In the genomic region with DNA sequence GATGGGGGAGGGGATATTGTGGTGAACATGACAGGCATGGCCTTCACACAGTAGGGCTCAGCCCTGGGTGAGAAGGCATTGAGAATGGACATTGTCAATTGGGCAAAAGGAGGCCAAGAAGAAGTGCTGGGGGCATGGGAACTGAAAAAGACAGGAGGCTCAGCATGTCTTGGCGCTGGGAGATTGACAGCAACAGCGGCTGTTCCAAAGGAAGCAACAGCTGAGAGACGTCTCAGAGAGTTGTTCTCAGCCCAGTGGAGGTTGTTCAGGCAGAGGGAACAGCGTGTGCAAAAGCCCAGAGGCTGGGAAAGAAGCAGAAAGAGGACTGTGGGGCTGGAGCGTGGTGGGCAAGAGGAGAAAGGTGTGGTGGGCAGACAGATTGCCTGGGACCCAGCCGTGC, we compare ENCODE assay signal across 7 cellular contexts. TPM values are rescaled to one million over a fixed set of nuclear protein-coding genes. Genes with fewer than 3 reads are reported as not detected.
DNase-seq lines count a peak whose midpoint lies in the region; ATAC-seq and TF ChIP-seq lines count a peak whose summit lies in the region.
"Not testable (repeated sequence)": the region's sequence is repeated elsewhere in the genome, so short reads cannot be mapped to it uniquely, and the experiment has no call there.

No MANE protein-coding gene starts in this region.

- CTCF ChIA-PET in CD8-positive, alpha-beta memory T cell (lab: Charles Lee), result interaction anchor here (1.1 to 1.5 kb wide), 12 partner anchors 8 to 102 kb away, joined by 3 to 12 read pairs (median 4); a partner anchor contains a TSS
- CTCF ChIA-PET in T-cell (lab: Charles Lee), result not testable (repeated sequence)
- CTCF ChIA-PET in activated CD4-positive, alpha-beta T cell treated with anti-CD3 and anti-CD28 coated beads, Interleukin-2, amount 10 ng/mL, durations not matched to agents 7 days and 5 days (lab: Charles Lee), result interaction anchor here (0.7 to 1.8 kb wide), 13 partner anchors 7 to 300 kb away, joined by 3 to 7 read pairs (median 4); no protein-coding TSS in a partner anchor

- H3K9me3 Mint-ChIP-seq in CD8-positive, alpha-beta memory T cell; T-cell; activated CD4-positive, alpha-beta T cell treated with anti-CD3 and anti-CD28 coated beads, Interleukin-2, amount 10 ng/mL, durations not matched to agents 7 days and 5 days; activated T-helper 2 cell treated with anti-CD3 and anti-CD28 coated beads, Interferon-gamma antibody, Interleukin-2, Interleukin-4, amounts not matched to agents 10 μg/mL and 5 μg/mL and 100 μg/mL, durations not matched to agents 14 hours and 24 hours and 36 hours; effector memory CD8-positive, alpha-beta T cell; naive B cell: not testable (repeated sequence)

- not testable (repeated sequence) for DNase-seq in CD8-positive, alpha-beta memory T cell; T-cell; activated CD4-positive, alpha-beta T cell treated with anti-CD3 and anti-CD28 coated beads, Interleukin-2, amount 10 ng/mL, durations not matched to agents 7 days and 5 days; activated T-helper 2 cell treated with anti-CD3 and anti-CD28 coated beads, Interferon-gamma antibody, Interleukin-2, Interleukin-4, amounts not matched to agents 10 μg/mL and 5 μg/mL and 100 μg/mL, durations not matched to agents 14 hours and 24 hours and 36 hours (ENCODE audit: low spot score); effector memory CD8-positive, alpha-beta T cell; naive B cell

- peak overlapping the region in 1 of 8 donors; percentile 91 for H3K27ac Mint-ChIP-seq in CD8-positive, alpha-beta memory T cell
- not testable (repeated sequence) for H3K27ac Mint-ChIP-seq in T-cell; activated T-helper 2 cell treated with anti-CD3 and anti-CD28 coated beads, Interferon-gamma antibody, Interleukin-2, Interleukin-4, amounts not matched to agents 10 μg/mL and 5 μg/mL and 100 μg/mL, durations not matched to agents 14 hours and 24 hours and 36 hours
- H3K27ac Mint-ChIP-seq in activated CD4-positive, alpha-beta T cell treated with anti-CD3 and anti-CD28 coated beads, Interleukin-2, amount 10 ng/mL, durations not matched to agents 7 days and 5 days, result peak overlapping the region; percentile 74
- peak overlapping the region in 1 of 2 donors; percentile 67 for H3K27ac Mint-ChIP-seq in effector memory CD8-positive, alpha-beta T cell
- H3K27ac Mint-ChIP-seq in naive B cell, result peak overlapping the region in 3 of 6 donors; percentile 47 to 69 (median 53)

- H3K4me1 Mint-ChIP-seq in CD8-positive, alpha-beta memory T cell; activated T-helper 2 cell treated with anti-CD3 and anti-CD28 coated beads, Interferon-gamma antibody, Interleukin-2, Interleukin-4, amounts not matched to agents 10 μg/mL and 5 μg/mL and 100 μg/mL, durations not matched to agents 14 hours and 24 hours and 36 hours (ENCODE audit: low read depth): not testable (repeated sequence)
- H3K4me1 Mint-ChIP-seq in T-cell, result peaks cover 4 to 11% (median 6%) of the 10 kb centered on the region in 3 donors
- peaks cover 11% of the 10 kb centered on the region for H3K4me1 Mint-ChIP-seq in activated CD4-positive, alpha-beta T cell treated with anti-CD3 and anti-CD28 coated beads, Interleukin-2, amount 10 ng/mL, durations not matched to agents 7 days and 5 days
- H3K4me1 Mint-ChIP-seq in effector memory CD8-positive, alpha-beta T cell (ENCODE audit: low read depth in 2 of 2), result peaks cover 11 to 12% of the 10 kb centered on the region in 2 donors
- H3K4me1 Mint-ChIP-seq in naive B cell, result peaks cover 8 to 22% (median 13%) of the 10 kb centered on the region in 3 donors

- H3K4me2 ChIP-seq in parathyroid adenoma (ENCODE audit: low read length), result not testable (repeated sequence)

- peak overlapping the region; percentile 27 to 89 (median 51) for H3K4me3 Mint-ChIP-seq in CD8-positive, alpha-beta memory T cell
- H3K4me3 Mint-ChIP-seq in T-cell (peak overlapping the region; percentile 39 to 88 (median 51)), naive B cell (peak overlapping the region in 7 of 8 donors; percentile 67 to 92 (median 86))
- H3K4me3 Mint-ChIP-seq in activated CD4-positive, alpha-beta T cell treated with anti-CD3 and anti-CD28 coated beads, Interleukin-2, amount 10 ng/mL, durations not matched to agents 7 days and 5 days, result peak overlapping the region; percentile 52
- H3K4me3 Mint-ChIP-seq in activated T-helper 2 cell treated with anti-CD3 and anti-CD28 coated beads, Interferon-gamma antibody, Interleukin-2, Interleukin-4, amounts not matched to agents 10 μg/mL and 5 μg/mL and 100 μg/mL, durations not matched to agents 14 hours and 24 hours and 36 hours (ENCODE audit: low read depth), result peak overlapping the region; percentile 54
- peak overlapping the region; percentile 62 to 85 for H3K4me3 Mint-ChIP-seq in effector memory CD8-positive, alpha-beta T cell

- TF ChIP-seq CTCF in parathyroid adenoma (IDR thresholded peaks at IDR 0.05), result not testable (repeated sequence)

- H3K36me3 Mint-ChIP-seq in CD8-positive, alpha-beta memory T cell; T-cell; activated CD4-positive, alpha-beta T cell treated with anti-CD3 and anti-CD28 coated beads, Interleukin-2, amount 10 ng/mL, durations not matched to agents 7 days and 5 days (ENCODE audit: low read depth); activated T-helper 2 cell treated with anti-CD3 and anti-CD28 coated beads, Interferon-gamma antibody, Interleukin-2, Interleukin-4, amounts not matched to agents 10 μg/mL and 5 μg/mL and 100 μg/mL, durations not matched to agents 14 hours and 24 hours and 36 hours (ENCODE audit: low read depth); effector memory CD8-positive, alpha-beta T cell (ENCODE audit: insufficient read depth); naive B cell: not testable (repeated sequence)

- not testable (repeated sequence) for H3K27ac ChIP-seq in CD8-positive, alpha-beta memory T cell (ENCODE audit: low read depth, low read length); parathyroid adenoma

- H3K9me3 ChIP-seq in CD8-positive, alpha-beta memory T cell (ENCODE audit: low read length); parathyroid adenoma (ENCODE audit: control insufficient read depth, low read length): not testable (repeated sequence)

- H3K27me3 Mint-ChIP-seq in CD8-positive, alpha-beta memory T cell, result peaks cover 6 to 39% of the 10 kb centered on the region in 2 donors
- peaks cover 16 to 23% of the 10 kb centered on the region in 2 donors for H3K27me3 Mint-ChIP-seq in T-cell
- peaks cover 30% of the 10 kb centered on the region for H3K27me3 Mint-ChIP-seq in activated CD4-positive, alpha-beta T cell treated with anti-CD3 and anti-CD28 coated beads, Interleukin-2, amount 10 ng/mL, durations not matched to agents 7 days and 5 days
- H3K27me3 Mint-ChIP-seq in activated T-helper 2 cell treated with anti-CD3 and anti-CD28 coated beads, Interferon-gamma antibody, Interleukin-2, Interleukin-4, amounts not matched to agents 10 μg/mL and 5 μg/mL and 100 μg/mL, durations not matched to agents 14 hours and 24 hours and 36 hours (ENCODE audit: low read depth), result peaks cover 63% of the 10 kb centered on the region
- H3K27me3 Mint-ChIP-seq in effector memory CD8-positive, alpha-beta T cell, result peaks cover 33 to 69% of the 10 kb centered on the region in 2 donors
- peaks cover 24 to 75% (median 54%) of the 10 kb centered on the region in 3 donors for H3K27me3 Mint-ChIP-seq in naive B cell

- H3K36me3 ChIP-seq in CD8-positive, alpha-beta memory T cell (ENCODE audit: insufficient read depth, low read length); parathyroid adenoma (ENCODE audit: control insufficient read depth, insufficient read depth, low read length): not testable (repeated sequence)

- POLR2A ChIA-PET in CD8-positive, alpha-beta memory T cell (lab: Charles Lee); T-cell (lab: Charles Lee); activated CD4-positive, alpha-beta T cell treated with anti-CD3 and anti-CD28 coated beads, Interleukin-2, amount 10 ng/mL, durations not matched to agents 7 days and 5 days (lab: Charles Lee): not testable (repeated sequence)

- H3K27me3 ChIP-seq in CD8-positive, alpha-beta memory T cell (ENCODE audit: insufficient read depth, low read length, poor library complexity, severe bottlenecking); parathyroid adenoma (ENCODE audit: control insufficient read depth, insufficient read depth, low read length): not testable (repeated sequence)

- not testable (repeated sequence) for H3K9ac ChIP-seq in parathyroid adenoma

- H3K4me3 ChIP-seq in CD8-positive, alpha-beta memory T cell (ENCODE audit: low read length); parathyroid adenoma (ENCODE audit: low read depth, low read length): not testable (repeated sequence)

- not testable (repeated sequence) for H3K79me2 ChIP-seq in parathyroid adenoma

- peak overlapping the region; percentile 68 for H2AFZ ChIP-seq in parathyroid adenoma

- H3K4me1 ChIP-seq in CD8-positive, alpha-beta memory T cell (ENCODE audit: insufficient read depth, low read length); parathyroid adenoma: not testable (repeated sequence)

- intact Hi-C loops in activated T-helper 2 cell treated with anti-CD3 and anti-CD28 coated beads, Interferon-gamma antibody, Interleukin-2, Interleukin-4, amounts not matched to agents 10 μg/mL and 5 μg/mL and 100 μg/mL, durations not matched to agents 14 hours and 24 hours and 36 hours (cut with micrococcal nuclease), result loop anchor here (5.0 kb wide), 1 partner anchor 99 kb away; no protein-coding TSS in a partner anchor

- ATAC-seq in T-cell (replicated peaks in 1 of 4); effector memory CD8-positive, alpha-beta T cell (replicated peaks); naive B cell (ENCODE audit: low read depth in 2 of 2): not testable (repeated sequence)

RNA-seq across cellular contexts. Expression of a gene that starts 47.7 kb away (rescaled TPM):
- 10 to 100 TPM in 1 of 2 experiments, 1 to 10 TPM in 1; 9.8 to 11.1 TPM for total RNA-seq in CD8-positive, alpha-beta memory T cell
- 26.5 TPM for polyA plus RNA-seq in CD8-positive, alpha-beta memory T cell
- 10 to 100 TPM; 16.7 to 38.6 (median 27.8) TPM for total RNA-seq in T-cell
- 10 to 100 TPM; 32.6 to 34.3 TPM for total RNA-seq in activated CD4-positive, alpha-beta T cell treated with anti-CD3 and anti-CD28 coated beads, Interleukin-2, amount 10 ng/mL, durations not matched to agents 7 days and 5 days
- total RNA-seq in activated T-helper 2 cell treated with anti-CD3 and anti-CD28 coated beads, Interferon-gamma antibody, Interleukin-2, Interleukin-4, amounts not matched to agents 10 μg/mL and 5 μg/mL and 100 μg/mL, durations not matched to agents 14 hours and 24 hours and 36 hours, result 12.3 and 14.1 TPM in 2 replicates
- polyA plus RNA-seq in naive B cell (ENCODE audit: low read depth in 6 of 6), result 100 to 1,000 TPM in 3 of 6 donors, 10 to 100 TPM in 3; 93.5 to 149 (median 103) TPM

RNA-seq across cellular contexts. Expression of a gene that starts 53.9 kb away (rescaled TPM):
- total RNA-seq in CD8-positive, alpha-beta memory T cell, result under 1 TPM; 0.20 to 0.33 TPM
- 0.12 TPM for polyA plus RNA-seq in CD8-positive, alpha-beta memory T cell
- under 1 TPM; 0.20 to 0.53 (median 0.25) TPM for total RNA-seq in T-cell
- under 1 TPM in 1 of 2 experiments, not detected in 1; 0.15 TPM for total RNA-seq in activated CD4-positive, alpha-beta T cell treated with anti-CD3 and anti-CD28 coated beads, Interleukin-2, amount 10 ng/mL, durations not matched to agents 7 days and 5 days
- not detected in 2 replicates for total RNA-seq in activated T-helper 2 cell treated with anti-CD3 and anti-CD28 coated beads, Interferon-gamma antibody, Interleukin-2, Interleukin-4, amounts not matched to agents 10 μg/mL and 5 μg/mL and 100 μg/mL, durations not matched to agents 14 hours and 24 hours and 36 hours
- under 1 TPM in 5 of 6 donors, not detected in 1; 0.33 to 0.94 (median 0.67) TPM for polyA plus RNA-seq in naive B cell (ENCODE audit: low read depth in 6 of 6)
